Comparison of ENCODE assay signal across 34 cellular contexts in genomic region chr6:105028898-105029297, GRCh38.
"Had no signal": no experiment of that assay in that cellular context is flagged by ENCODE, and none has a peak within 500 bp of the region (broad histone marks: within the 10 kb centered on the region; RNA-seq: fewer than 3 reads in every experiment).

No MANE protein-coding gene starts in this region.

- H3K36me3 ChIP-seq: MG63, SJCRH30 had no signal

- DNase-seq: Kasumi-1, KG1, MG63, NCI-H1048, NCI-H1092 treated with DMSO at 0.1 percent for 48 hours, NCI-H1105 treated with DMSO at 0.1 percent for 48 hours, NCI-H1417, NCI-H1436, NCI-H146, NCI-H1694, NCI-H187, NCI-H1930, NCI-H2029 treated with DMSO at 0.1 percent for 48 hours, NCI-H2081 treated with DMSO at 0.1 percent for 48 hours, NCI-H2107, NCI-H2171, NCI-H226, NCI-H446 treated with DMSO at 0.1 percent for 48 hours, NCI-H510A, NCI-H524, NCI-H526, NCI-H69, NCI-H748 treated with DMSO at 0.1 percent for 48 hours, NCI-H82, PC-9, SHP77, SIG-M5, SJCRH30 had no signal

- FAIRE-seq: RCC 7860 had no signal

- H3K9me3 ChIP-seq: MG63, SJCRH30 had no signal

- H3K4me3 ChIP-seq: MG63, PC-9, SJCRH30, SK-N-MC had no signal

- H3K4me1 ChIP-seq: SJCRH30 had no signal

- H3K27ac ChIP-seq: PC-9, RWPE1, SJCRH30, SK-N-MC had no signal

- H2AFZ ChIP-seq: PC-9 had no signal

- ATAC-seq: Panc1, Right ventricle myocardium inferior, SK-N-SH treated with all-trans-retinoic acid at 6 μM for 48 hours had no signal

- H3K27me3 ChIP-seq: MG63, SJCRH30 had no signal

- H3K4me2 ChIP-seq: PC-9 had no signal
